14 cellular contexts compared by ENCODE assay signal in genomic region chr6:2035046-2035445, GRCh38.
"Had no signal": no experiment of that assay in that cellular context is flagged by ENCODE, and none has a peak within 500 bp of the region (broad histone marks: within the 10 kb centered on the region; RNA-seq: fewer than 3 reads in every experiment).

No MANE protein-coding gene starts in this region.

- H3K9me3 Mint-ChIP-seq: activated CD4-positive, alpha-beta T cell treated with anti-CD3 and anti-CD28 coated beads, Interleukin-2, amount 10 ng/mL, durations not matched to agents 7 days and 5 days; activated naive CD8-positive, alpha-beta T cell treated with anti-CD3 and anti-CD28 coated beads for 36 hours; activated T-helper 1 cell treated with anti-CD3 and anti-CD28 coated beads, Interleukin-12 subunit alpha, Interleukin-12 subunit beta, Interleukin-2, Interleukin-4 antibody, amounts not matched to agents 30 ng/mL and 10 ng/mL and 1 ng/mL, durations not matched to agents 14 hours and 24 hours and 36 hours; neural crest cell had no signal

- H3K4me3 Mint-ChIP-seq: activated CD4-positive, alpha-beta T cell treated with anti-CD3 and anti-CD28 coated beads, Interleukin-2, amount 10 ng/mL, durations not matched to agents 7 days and 5 days; activated naive CD8-positive, alpha-beta T cell treated with anti-CD3 and anti-CD28 coated beads for 36 hours; activated T-helper 1 cell treated with anti-CD3 and anti-CD28 coated beads, Interleukin-12 subunit alpha, Interleukin-12 subunit beta, Interleukin-2, Interleukin-4 antibody, amounts not matched to agents 30 ng/mL and 10 ng/mL and 1 ng/mL, durations not matched to agents 14 hours and 24 hours and 36 hours; neural crest cell had no signal

- H3K4me3 ChIP-seq: lower lobe of right lung had no signal

- DNase-seq: activated CD4-positive, alpha-beta T cell treated with anti-CD3 and anti-CD28 coated beads, Interleukin-2, amount 10 ng/mL, durations not matched to agents 7 days and 5 days; activated naive CD8-positive, alpha-beta T cell treated with anti-CD3 and anti-CD28 coated beads for 36 hours; brain microvascular endothelial cell; cerebellar nuclear complex; dermis blood vessel endothelial cell; lower lobe of right lung; retina; stimulated activated CD4-positive, alpha-beta T cell treated with anti-CD3 and anti-CD28 coated beads, Interleukin-4, amount 100 ng/mL, for 24 hours; stimulated activated naive CD4-positive, alpha-beta T cell; substantia nigra; T-helper 9 cell; trophoblast cell had no signal

- H3K9me3 ChIP-seq: lower lobe of right lung had no signal

- H3K27me3 ChIP-seq: brain microvascular endothelial cell had no signal

- H3K36me3 ChIP-seq: brain microvascular endothelial cell, lower lobe of right lung had no signal

- H3K4me1 ChIP-seq: lower lobe of right lung had no signal

- H3K27ac ChIP-seq: brain microvascular endothelial cell, lower lobe of right lung had no signal

- ATAC-seq: lower lobe of right lung had no signal

- H3K27ac Mint-ChIP-seq: activated CD4-positive, alpha-beta T cell treated with anti-CD3 and anti-CD28 coated beads, Interleukin-2, amount 10 ng/mL, durations not matched to agents 7 days and 5 days; activated naive CD8-positive, alpha-beta T cell treated with anti-CD3 and anti-CD28 coated beads for 36 hours; activated T-helper 1 cell treated with anti-CD3 and anti-CD28 coated beads, Interleukin-12 subunit alpha, Interleukin-12 subunit beta, Interleukin-2, Interleukin-4 antibody, amounts not matched to agents 30 ng/mL and 10 ng/mL and 1 ng/mL, durations not matched to agents 14 hours and 24 hours and 36 hours had no signal
